Comparison of ENCODE assay signal across 1 cellular context in genomic region chr17:77453613-77454559, GRCh38.
TF ChIP-seq lines count a peak whose summit lies in the region.

No MANE protein-coding gene starts in this region.

TF ChIP-seq in HepG2, 621 proteins besides CTCF, POLR2A, EP300 and RAD21 (continued from another document and continues in another):
- peak; percentile 84; the same call in 1 of the 2 replicates for TF ChIP-seq IKZF5 (CRISPR knock-in tag; IDR thresholded peaks at IDR 0.05)
- TF ChIP-seq U2AF2 (IDR thresholded peaks at IDR 0.05; ENCODE audit: low read depth, low read length): no peak
- TF ChIP-seq ZNF563 (CRISPR knock-in tag; IDR thresholded peaks at IDR 0.05): peak; percentile 15; the same call in 1 of the 2 replicates
- TF ChIP-seq ZNF567 (CRISPR knock-in tag; IDR thresholded peaks at IDR 0.05; ENCODE audit: borderline replicate concordance): no peak; the same call in 1 of the 2 replicates
- TF ChIP-seq ZFP90 (CRISPR knock-in tag; IDR thresholded peaks at IDR 0.05; ENCODE audit: borderline replicate concordance): peak; percentile 53
- TF ChIP-seq GATAD2A (CRISPR knock-in tag; IDR thresholded peaks at IDR 0.05): peak; percentile 93
- no peak for TF ChIP-seq SUZ12 (IDR thresholded peaks at IDR 0.05; ENCODE audit: low read depth, low read length)
- no peak for TF ChIP-seq ZNF20 (CRISPR knock-in tag; IDR thresholded peaks at IDR 0.05)
- TF ChIP-seq ZNF792 (CRISPR knock-in tag; IDR thresholded peaks at IDR 0.05): no peak; the same call in 1 of the 2 replicates
- peak; percentile 62; the same call in 1 of the 2 replicates for TF ChIP-seq ZNF691 (CRISPR knock-in tag; IDR thresholded peaks at IDR 0.05; ENCODE audit: borderline replicate concordance, low read depth)
- TF ChIP-seq ZFP36L1 (CRISPR knock-in tag; IDR thresholded peaks at IDR 0.05): peak; percentile 72; the same call in 1 of the 2 replicates
- no peak; the same call in 1 of the 2 replicates for TF ChIP-seq JUND (CRISPR knock-in tag; IDR thresholded peaks at IDR 0.05)
- peak; percentile 67 for TF ChIP-seq NR2F6 (IDR thresholded peaks at IDR 0.05)
- peak; percentile 65 for TF ChIP-seq NR2F6 (CRISPR knock-in tag; IDR thresholded peaks at IDR 0.05)
- no peak for TF ChIP-seq BATF2 (CRISPR knock-in tag; IDR thresholded peaks at IDR 0.05)
- TF ChIP-seq YEATS4 (CRISPR knock-in tag; IDR thresholded peaks at IDR 0.05; ENCODE audit: borderline replicate concordance): peak; percentile 80; the same call in 1 of the 2 replicates
- no peak for TF ChIP-seq SNAPC2 (CRISPR knock-in tag; IDR thresholded peaks at IDR 0.05)
- peak; percentile 51; the same call in 1 of the 2 replicates for TF ChIP-seq ZNF616 (CRISPR knock-in tag; IDR thresholded peaks at IDR 0.05; ENCODE audit: low read depth)
- TF ChIP-seq ZBTB25 (CRISPR knock-in tag; IDR thresholded peaks at IDR 0.05): no peak
- 0 out of 2 replicates have a peak, but pooled peaks have one; percentile 31 for TF ChIP-seq TRAFD1 (CRISPR knock-in tag; IDR thresholded peaks at IDR 0.05; ENCODE audit: borderline replicate concordance)
- peak; percentile 49 for TF ChIP-seq MED8 (CRISPR knock-in tag; IDR thresholded peaks at IDR 0.05; ENCODE audit: insufficient replicate concordance)
- TF ChIP-seq CREB3 (CRISPR knock-in tag; IDR thresholded peaks at IDR 0.05): no peak
- TF ChIP-seq ZNF180 (CRISPR knock-in tag; IDR thresholded peaks at IDR 0.05; ENCODE audit: borderline replicate concordance, low read depth): no peak
- peak; percentile 64; the same call in 1 of the 2 replicates for TF ChIP-seq MAX (IDR thresholded peaks at IDR 0.05)
- no peak for TF ChIP-seq FUBP1 (CRISPR knock-in tag; IDR thresholded peaks at IDR 0.05; ENCODE audit: borderline replicate concordance)
- peak; percentile 96 for TF ChIP-seq SAP130 (CRISPR knock-in tag; IDR thresholded peaks at IDR 0.05; ENCODE audit: low read depth)
- peak; percentile 31; the same call in 1 of the 2 replicates for TF ChIP-seq E2F2 (CRISPR knock-in tag; IDR thresholded peaks at IDR 0.05; ENCODE audit: borderline replicate concordance)
- peak; percentile 100 for TF ChIP-seq ZNF362 (CRISPR knock-in tag; IDR thresholded peaks at IDR 0.05; ENCODE audit: borderline replicate concordance)
- TF ChIP-seq ZNF891 (CRISPR knock-in tag; IDR thresholded peaks at IDR 0.05): peak; percentile 78; the same call in 1 of the 2 replicates
- peak; percentile 79; the same call in 1 of the 2 replicates for TF ChIP-seq ZNF800 (CRISPR knock-in tag; IDR thresholded peaks at IDR 0.05)
- TF ChIP-seq THRA (CRISPR knock-in tag; IDR thresholded peaks at IDR 0.05; ENCODE audit: borderline replicate concordance): 0 out of 2 replicates have a peak, but pooled peaks have one; percentile 77
- TF ChIP-seq ZNF609 (CRISPR knock-in tag; IDR thresholded peaks at IDR 0.05; ENCODE audit: borderline replicate concordance): peak; percentile 65; the same call in 1 of the 2 replicates
- TF ChIP-seq ZNF496 (CRISPR knock-in tag; IDR thresholded peaks at IDR 0.05; ENCODE audit: insufficient replicate concordance): no peak
- no peak for TF ChIP-seq ZNF660 (CRISPR knock-in tag; IDR thresholded peaks at IDR 0.05; ENCODE audit: borderline replicate concordance, low read depth)
- TF ChIP-seq ZNF10 (CRISPR knock-in tag; IDR thresholded peaks at IDR 0.05; ENCODE audit: borderline replicate concordance, low read depth): no peak
- peak; percentile 86 for TF ChIP-seq CEBPG (CRISPR knock-in tag; IDR thresholded peaks at IDR 0.05)
- TF ChIP-seq SIX4 (CRISPR knock-in tag; IDR thresholded peaks at IDR 0.05): peak; percentile 45; the same call in 1 of the 2 replicates
- 0 out of 2 replicates have a peak, but pooled peaks have one; percentile 34 for TF ChIP-seq DNMT3B (CRISPR knock-in tag; conservative IDR thresholded peaks at IDR 0.05)
- TF ChIP-seq SMAD9 (CRISPR knock-in tag; IDR thresholded peaks at IDR 0.05): no peak
